8 cellular contexts compared by ENCODE assay signal in the genomic region with DNA sequence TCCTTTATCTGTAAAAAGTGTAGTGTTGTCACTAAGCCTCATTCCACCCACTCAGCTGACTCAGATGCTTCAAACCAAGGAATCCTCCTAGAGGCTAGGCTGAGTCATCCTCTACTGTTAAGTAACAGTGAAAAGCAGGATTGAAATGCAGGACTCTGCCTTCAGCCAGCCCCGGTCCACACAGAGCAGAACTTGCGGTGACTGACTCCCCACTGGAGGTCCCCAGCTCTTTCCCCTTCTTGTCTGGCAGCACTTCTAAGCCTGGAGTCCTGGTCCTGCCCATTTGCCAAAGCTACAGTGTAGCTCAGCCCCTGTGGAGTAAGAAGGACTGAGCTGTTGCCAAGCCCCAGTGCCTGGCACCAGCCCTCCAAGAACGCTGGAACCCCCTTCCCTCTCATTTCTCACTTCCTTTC. TPM values are rescaled to one million over a fixed set of nuclear protein-coding genes. Genes with fewer than 3 reads are reported as not detected.
DNase-seq lines count a peak whose midpoint lies in the region; ATAC-seq, FAIRE-seq and TF ChIP-seq lines count a peak whose summit lies in the region.

No MANE protein-coding gene starts in this region.

- intact Hi-C loops in uterus (cut with DNase I; ENCODE audit: low total_unique reads): no loop called here

- ATAC-seq in HG02970 (IDR thresholded peaks at IDR 0.05; ENCODE audit: low FRiP score, unreplicated experiment): no peak
- no peak for ATAC-seq in GM19463 (IDR thresholded peaks at IDR 0.05; ENCODE audit: unreplicated experiment)

- no peaks in the 10 kb centered on the region for H3K4me1 ChIP-seq in uterus

- no peak for FAIRE-seq in RCC 7860 (lab: Jason Lieb, UNC)

- no peaks in the 10 kb centered on the region for H3K27me3 ChIP-seq in uterus

- TF ChIP-seq CTCF in coronary artery (IDR thresholded peaks at IDR 0.05) (no peak), uterus (IDR thresholded peaks at IDR 0.05) (no peak)

- H3K27ac ChIP-seq in coronary artery (peak overlapping the region; percentile 41 to 84), uterus (peak overlapping the region; percentile 79 to 86)

- H3K9me3 ChIP-seq in uterus: no peaks in the 10 kb centered on the region

- DNase-seq in ELR (ENCODE audit: low read depth) (peak; percentile 99), RCC 7860 (ENCODE audit: low spot score) (peak; percentile 86), coronary artery (ENCODE audit: low spot score) (peak; percentile 78), middle frontal gyrus (ENCODE audit: extremely low spot score, low spot score) (peak; percentile 47), uterus (peak; percentile 41 to 48), midbrain (lab: John Stamatoyannopoulos, UW) (no peak)

- H3K36me3 ChIP-seq in uterus: no peaks in the 10 kb centered on the region

- H3K4me3 ChIP-seq in coronary artery: peak overlapping the region; percentile 65
- H3K4me3 ChIP-seq in uterus: peak overlapping the region in 1 of 2 donors; percentile 8

- TF ChIP-seq POLR2A in uterus (IDR thresholded peaks at IDR 0.05): no peak

RNA-seq across cellular contexts. Expression of gene RAB7B, which starts 1.7 kb away (rescaled TPM):
- total RNA-seq in uterus: 10 to 100 TPM in 2 of 4 donors, 1 to 10 TPM in 1, under 1 TPM in 1; 0.26 to 22.5 (median 8.0) TPM

RNA-seq across cellular contexts. Expression of gene CTSE, which starts 22.2 kb away (rescaled TPM):
- total RNA-seq in uterus: under 1 TPM in 1 of 4 donors, not detected in 3; 0.21 TPM

RNA-seq across cellular contexts. Expression of gene RHEX, which starts 51.5 kb away (rescaled TPM):
- total RNA-seq in uterus: 1 to 10 TPM in 3 of 4 donors, not detected in 1; 3.6 to 6.4 (median 5.6) TPM

RNA-seq across cellular contexts. Expression of gene SLC26A9, which starts 58.2 kb away (rescaled TPM):
- not detected for total RNA-seq in uterus
